8 cellular contexts compared by ENCODE assay signal in genomic region chr9:108272350-108272899, GRCh38.
A peak's percentile ranks its signal among the peaks of the same experiment; 100 is the strongest.
DNase-seq lines count a peak whose midpoint lies in the region; ATAC-seq and TF ChIP-seq lines count a peak whose summit lies in the region.

No MANE protein-coding gene starts in this region.

- DNase-seq in ELR (ENCODE audit: low read depth) (peak; percentile 69), HL-60 (ENCODE audit: low read depth in 1 of 2, low spot score in 1 of 2) (peak; percentile 12 to 15), PC-9 (peak; percentile 54 to 72), erythroblast (lab: John Stamatoyannopoulos, UW) (peak; percentile 7 to 63)
- DNase-seq in effector memory CD4-positive, alpha-beta T cell, result no peak

- TF ChIP-seq CTCF in HL-60 (IDR thresholded peaks at IDR 0.05; ENCODE audit: insufficient read depth, low read length), result peak; percentile 13
- TF ChIP-seq CTCF in PC-9 (conservative IDR thresholded peaks at IDR 0.05), result peak; percentile 71

- H3K9ac ChIP-seq in mucosa of rectum (ENCODE audit: low read depth in 1 of 2, low read length in 2 of 2), result peak overlapping the region; percentile 76 to 79

- H3K36me3 ChIP-seq in PC-9 (ENCODE audit: low read depth) (no peaks in the 10 kb centered on the region), mucosa of rectum (ENCODE audit: control insufficient read depth in 2 of 2, insufficient read depth in 2 of 2, low read length in 2 of 2) (no peaks in the 10 kb centered on the region)
- H3K36me3 ChIP-seq in effector memory CD4-positive, alpha-beta T cell (ENCODE audit: control insufficient read depth, insufficient read depth, low read length), result no peaks in the 10 kb centered on the region

- TSS peak; percentile 23 for BruUV-seq in PC-9 (replicated peaks; lab: Mats Ljungman, UMichigan)

- intact Hi-C loops in PC-9 (cut with micrococcal nuclease; ENCODE audit: unreplicated experiment), result loop anchor here (1.0 to 5.0 kb wide), 12 partner anchors 110 to 840 kb away; no protein-coding TSS in a partner anchor

- H3K9me2 ChIP-seq in PC-9 (ENCODE audit: insufficient read depth), result no peaks in the 10 kb centered on the region

- H3K27me3 ChIP-seq in HL-60 (ENCODE audit: insufficient read depth, poor library complexity, severe bottlenecking), result no peaks in the 10 kb centered on the region
- H3K27me3 ChIP-seq in PC-9 (ENCODE audit: insufficient read depth, low read depth), result no peaks in the 10 kb centered on the region
- H3K27me3 ChIP-seq in mucosa of rectum (ENCODE audit: control insufficient read depth in 2 of 2, insufficient read depth in 2 of 2, low read length in 2 of 2), result no peaks in the 10 kb centered on the region
- no peaks in the 10 kb centered on the region for H3K27me3 ChIP-seq in effector memory CD4-positive, alpha-beta T cell (replicated peaks; ENCODE audit: control insufficient read depth, insufficient read depth, low read length, poor library complexity, severe bottlenecking)

- H4K20me1 ChIP-seq in PC-9 (ENCODE audit: insufficient read depth), result no peaks in the 10 kb centered on the region

- peak overlapping the region; percentile 71 for H2AFZ ChIP-seq in PC-9

- ATAC-seq in HG03108 (IDR thresholded peaks at IDR 0.05; ENCODE audit: unreplicated experiment), result no peak
- no peak for ATAC-seq in GM18517 (IDR thresholded peaks at IDR 0.05; ENCODE audit: unreplicated experiment)

- H3F3A ChIP-seq in PC-9 (ENCODE audit: insufficient read depth, low read depth), result peaks cover 25% of the 10 kb centered on the region

- peak overlapping the region; percentile 80 for H3K4me2 ChIP-seq in PC-9

- H3K27ac ChIP-seq in HL-60 (replicated peaks), result no peak overlapping the region
- peak overlapping the region; percentile 96 for H3K27ac ChIP-seq in PC-9
- H3K27ac ChIP-seq in mucosa of rectum (ENCODE audit: low read depth in 2 of 2, low read length in 2 of 2), result peak overlapping the region; percentile 83 to 91
- no peak overlapping the region for H3K27ac ChIP-seq in effector memory CD4-positive, alpha-beta T cell (ENCODE audit: insufficient read depth, low read length, poor library complexity, severe bottlenecking)

- H3K9me3 ChIP-seq in PC-9 (ENCODE audit: insufficient read depth, low read depth) (no peaks in the 10 kb centered on the region; the same call in 1 of the 2 replicates), mucosa of rectum (ENCODE audit: control insufficient read depth in 2 of 2, low read length in 2 of 2) (no peaks in the 10 kb centered on the region)
- no peaks in the 10 kb centered on the region for H3K9me3 ChIP-seq in effector memory CD4-positive, alpha-beta T cell (ENCODE audit: control insufficient read depth, low read length)

- TF ChIP-seq POLR2A in erythroblast (IDR thresholded peaks at IDR 0.05; ENCODE audit: low read length), result no peak

- POLR2A ChIA-PET in PC-9 (lab: Charles Lee; ENCODE audit: unreplicated experiment), result interaction anchor here (0.6 to 1.0 kb wide), 4 partner anchors 277 to 1165 kb away, joined by 3 to 5 read pairs (median 4); no protein-coding TSS in a partner anchor

- H3K79me2 ChIP-seq in PC-9 (ENCODE audit: low read depth), result no peaks in the 10 kb centered on the region

- H3K4me1 ChIP-seq in PC-9 (replicated peaks; ENCODE audit: insufficient read depth) (peaks cover 43% of the 10 kb centered on the region), mucosa of rectum (ENCODE audit: control insufficient read depth in 2 of 2, insufficient read depth in 2 of 2, low read length in 2 of 2) (peaks cover 15 to 20% of the 10 kb centered on the region in 2 donors)
- no peaks in the 10 kb centered on the region for H3K4me1 ChIP-seq in effector memory CD4-positive, alpha-beta T cell (ENCODE audit: control insufficient read depth, insufficient read depth, low read length, poor library complexity, severe bottlenecking)

- no peak overlapping the region for H3K4me3 ChIP-seq in HL-60 (replicated peaks; ENCODE audit: insufficient read depth, low read length)
- peak overlapping the region; percentile 47; the same call in 1 of the 2 replicates for H3K4me3 ChIP-seq in PC-9
- peak overlapping the region; percentile 54 to 79 for H3K4me3 ChIP-seq in mucosa of rectum (ENCODE audit: low read length in 2 of 2)
- H3K4me3 ChIP-seq in effector memory CD4-positive, alpha-beta T cell (ENCODE audit: insufficient read depth, low read depth, low read length, poor library complexity, severe bottlenecking), result no peak overlapping the region

- CTCF ChIA-PET in PC-9 (lab: Charles Lee), result interaction anchor here (0.6 to 2.4 kb wide), 11 partner anchors 172 to 847 kb away, joined by 3 to 9 read pairs (median 4); no protein-coding TSS in a partner anchor

Comparison
In these comparisons a context has a peak if more than half of its experiments do, and no peak if none do; other contexts are left out.
1. DNase-seq: peak in ELR (single experiment), HL-60 (2 of 2), PC-9 (2 of 2) and erythroblast (2 of 2); none in effector memory CD4-positive, alpha-beta T cell (0 of 3).
2. H3K27ac ChIP-seq: peak in PC-9 (single experiment) and mucosa of rectum (2 of 2); none in HL-60 (single experiment) and effector memory CD4-positive, alpha-beta T cell (single experiment).
3. H3K4me3 ChIP-seq: peak in PC-9 (single experiment) and mucosa of rectum (2 of 2); none in HL-60 (single experiment) and effector memory CD4-positive, alpha-beta T cell (single experiment).